Comparison of ENCODE assay signal across 26 cellular contexts in the genomic region with DNA sequence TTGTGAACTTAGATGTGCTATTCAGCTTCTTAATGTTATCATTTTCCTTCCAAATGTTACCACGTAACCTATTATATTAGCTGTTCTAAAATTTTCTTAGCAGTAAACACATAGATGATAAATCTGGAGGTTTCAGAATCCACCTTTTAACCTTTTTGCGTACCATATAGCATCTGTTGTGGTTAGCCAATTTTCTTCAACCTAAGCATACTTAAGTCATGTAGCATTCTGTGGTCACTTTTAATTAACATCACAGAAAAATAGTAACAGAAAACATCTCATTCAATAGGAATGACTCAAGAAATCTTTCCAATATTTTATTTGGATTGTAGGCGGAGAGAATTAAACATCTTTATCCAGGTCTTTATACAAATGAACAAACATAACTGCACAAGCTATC.
"Had no signal": no experiment of that assay in that cellular context is flagged by ENCODE, and none has a peak within 500 bp of the region (broad histone marks: within the 10 kb centered on the region; RNA-seq: fewer than 3 reads in every experiment).

No MANE protein-coding gene starts in this region.

- ATAC-seq: left ventricle myocardium superior; lower lobe of right lung; naive thymus-derived CD8-positive, alpha-beta T cell; psoas muscle; right lobe of liver; stimulated activated naive B cell treated with anti-CD40 and anti-IgM and Interleukin-4, amounts not matched to agents 10 μg/mL and 1 μg/mL and 100 μg/mL, for 72 hours; upper lobe of right lung had no signal

- DNase-seq: dermis blood vessel endothelial cell; effector memory CD4-positive, alpha-beta T cell; esophagus squamous epithelium; foreskin melanocyte; hypothalamus; immature natural killer cell; left ventricle myocardium superior; lower lobe of right lung; naive thymus-derived CD8-positive, alpha-beta T cell; nephron progenitor cell; occipital lobe; ovary; posterior cingulate gyrus; psoas muscle; right lobe of liver; small intestine; stimulated activated CD4-positive, alpha-beta T cell treated with anti-CD3 and anti-CD28 coated beads, Interleukin-15, amount 100 ng/mL, for 24 hours; stimulated activated CD4-positive, alpha-beta T cell treated with anti-CD3 and anti-CD28 coated beads, Interleukin-2, amount 100 ng/mL, for 48 hours; stimulated activated naive B cell treated with anti-CD40 and anti-IgM and Interleukin-4, amounts not matched to agents 10 μg/mL and 1 μg/mL and 100 μg/mL, for 72 hours; upper lobe of right lung; uterus had no signal

- H3K4me3 ChIP-seq: coronary artery, esophagus squamous epithelium, lower lobe of right lung, ovary, psoas muscle, right lobe of liver, thoracic aorta, tibial nerve, upper lobe of right lung, uterus had no signal

- FAIRE-seq: endothelial cell of umbilical vein, keratinocyte, small intestine had no signal
